17 cellular contexts compared by ENCODE assay signal in the genomic region with DNA sequence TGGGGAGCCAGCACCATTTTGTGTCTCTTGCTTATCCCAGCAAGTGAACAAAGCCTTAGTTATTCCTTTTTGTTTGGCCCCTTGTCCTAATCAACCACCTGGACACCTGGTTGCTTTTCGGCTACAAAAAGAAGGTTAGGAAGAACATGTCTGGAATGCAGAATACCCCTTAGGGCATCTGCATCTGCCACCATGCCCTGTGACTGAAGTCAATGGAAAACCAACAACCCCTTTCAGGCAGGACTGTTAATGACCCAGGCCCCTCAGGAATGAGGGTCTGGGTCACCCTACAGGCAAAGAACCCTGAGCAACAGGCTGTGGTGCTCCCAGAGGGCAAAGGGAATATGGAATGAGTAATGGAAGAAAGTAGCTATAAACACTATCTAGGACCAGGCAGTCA.
A peak's percentile ranks its signal among the peaks of the same experiment; 100 is the strongest.
DNase-seq lines count a peak whose midpoint lies in the region; ATAC-seq and TF ChIP-seq lines count a peak whose summit lies in the region.
"Had no signal": no experiment of that assay in that cellular context is flagged by ENCODE, and none has a peak within 500 bp of the region (broad histone marks: within the 10 kb centered on the region; RNA-seq: fewer than 3 reads in every experiment).

No MANE protein-coding gene starts in this region.

- no peak overlapping the region for H3K23ac ChIP-seq in mesendoderm (ENCODE audit: low read length)

- H3K27me3 ChIP-seq in PC-3 (ENCODE audit: low read length) (no peaks in the 10 kb centered on the region), mesendoderm (ENCODE audit: insufficient read depth, low read length, poor library complexity) (no peaks in the 10 kb centered on the region)
- H3K27me3 ChIP-seq: BLaER1 treated with 17β-estradiol and CSF1 and Interleukin-3, amounts not matched to agents 10 nM and 100 nM had no signal

- POLR2A ChIA-PET in PC-3 (lab: Charles Lee; ENCODE audit: unreplicated experiment) = interaction anchor here (0.5 kb wide), 1 partner anchor 10 kb away, joined by 3 read pairs; no protein-coding TSS in a partner anchor

- no peak overlapping the region for H2AFZ ChIP-seq in PC-3 (ENCODE audit: low read length)

- H3K79me2 ChIP-seq in PC-3 (ENCODE audit: low read length) (no peaks in the 10 kb centered on the region), mesendoderm (ENCODE audit: control insufficient read depth, insufficient read depth, low read length) (no peaks in the 10 kb centered on the region)

- H3K4me2 ChIP-seq in PC-3 (ENCODE audit: low read length) (peak overlapping the region; percentile 71), mesendoderm (ENCODE audit: low read length) (no peak overlapping the region)
- H3K4me2 ChIP-seq: BLaER1 treated with 17β-estradiol and CSF1 and Interleukin-3, amounts not matched to agents 10 nM and 100 nM had no signal

- H2BK120ac ChIP-seq in mesendoderm (ENCODE audit: low read depth, low read length) = no peak overlapping the region

- no peaks in the 10 kb centered on the region for H3K9me3 ChIP-seq in PC-3 (ENCODE audit: low read length)

- H3K4me1 ChIP-seq in PC-3 (ENCODE audit: insufficient read depth, low read length) (peaks cover 15% of the 10 kb centered on the region), mesendoderm (ENCODE audit: control insufficient read depth, low read depth, low read length) (no peaks in the 10 kb centered on the region)
- H3K4me1 ChIP-seq: BLaER1 treated with 17β-estradiol and CSF1 and Interleukin-3, amounts not matched to agents 10 nM and 100 nM had no signal

- no peak overlapping the region for H2AK5ac ChIP-seq in mesendoderm (ENCODE audit: low read length)

- intact Hi-C loops in PC-3 (cut with micrococcal nuclease) = loop anchor here (10.0 kb wide), 1 partner anchor 50 kb away; no protein-coding TSS in a partner anchor

- H3K79me1 ChIP-seq in mesendoderm (ENCODE audit: low read length) = no peaks in the 10 kb centered on the region

- no peak; the same call in 1 of the 2 replicates for ATAC-seq in PC-3
- ATAC-seq in HG03442 (IDR thresholded peaks at IDR 0.05; ENCODE audit: unreplicated experiment) = no peak
- ATAC-seq: HepG2 had no signal

- no peak overlapping the region for H2BK5ac ChIP-seq in mesendoderm (ENCODE audit: low read length)

- H3K4ac ChIP-seq in mesendoderm (ENCODE audit: low read depth, low read length) = no peak overlapping the region

- H3F3A ChIP-seq in PC-3 (ENCODE audit: low read length, unreplicated experiment) = no peaks in the 10 kb centered on the region

- no peaks in the 10 kb centered on the region for H4K20me1 ChIP-seq in PC-3 (ENCODE audit: low read length)
- H4K20me1 ChIP-seq: BLaER1 treated with 17β-estradiol and CSF1 and Interleukin-3, amounts not matched to agents 10 nM and 100 nM had no signal

- H2BK15ac ChIP-seq in mesendoderm (replicated peaks; ENCODE audit: low read depth) = no peak overlapping the region

- H3K36me3 ChIP-seq in PC-3 (ENCODE audit: low read depth, low read length) (no peaks in the 10 kb centered on the region), mesendoderm (ENCODE audit: control insufficient read depth, insufficient read depth, low read length) (no peaks in the 10 kb centered on the region)
- H3K36me3 ChIP-seq: BLaER1 treated with 17β-estradiol and CSF1 and Interleukin-3, amounts not matched to agents 10 nM and 100 nM had no signal

- no TSS peak for BruUV-seq in PC-3 (replicated peaks; lab: Mats Ljungman, UMichigan)

- WGBS in mesendoderm (ENCODE audit: extremely low coverage, insufficient coverage, low lambda C conversion rate) = no CpG with 5 or more reads among the region's 1 CpG

- no peak overlapping the region for H4K8ac ChIP-seq in mesendoderm (ENCODE audit: low read depth, low read length)

- H3K9me2 ChIP-seq in PC-3 (replicated peaks; ENCODE audit: low read length) = no peaks in the 10 kb centered on the region

- no peak overlapping the region for H3K56ac ChIP-seq in mesendoderm (ENCODE audit: low read length)

- H3K4me3 ChIP-seq in PC-3 (ENCODE audit: low read length) (no peak overlapping the region), mesendoderm (ENCODE audit: low read length) (no peak overlapping the region)
- H3K4me3 ChIP-seq: BLaER1 treated with 17β-estradiol and CSF1 and Interleukin-3, amounts not matched to agents 10 nM and 100 nM had no signal

- peak; percentile 3 for DNase-seq in PC-3
- peak; percentile 51 for DNase-seq in mesendoderm
- no peak for DNase-seq in HuH-7.5 (ENCODE audit: low spot score)
- DNase-seq in NCI-H1436 (lab: John Stamatoyannopoulos, UW) = no peak
- no peak for DNase-seq in DMS 273 (lab: John Stamatoyannopoulos, UW; ENCODE audit: unreplicated experiment)
- DNase-seq: 8988T; CD4-positive, CD25-positive, alpha-beta regulatory T cell; CD8-positive, alpha-beta memory T cell; COR-L47; DMS153; DMS79; GF-D8; H9 had no signal

- H3K9ac ChIP-seq in PC-3 (ENCODE audit: low read length) = peak overlapping the region; percentile 90
- no peak overlapping the region for H3K9ac ChIP-seq in mesendoderm (ENCODE audit: low read length)
- H3K9ac ChIP-seq: BLaER1 treated with 17β-estradiol and CSF1 and Interleukin-3, amounts not matched to agents 10 nM and 100 nM had no signal

- H4K5ac ChIP-seq in mesendoderm (ENCODE audit: low read length) = no peak overlapping the region

- TF ChIP-seq CTCF in C4-2B (conservative IDR thresholded peaks at IDR 0.05) (no peak), PC-3 (conservative IDR thresholded peaks at IDR 0.05; ENCODE audit: low read depth, low read length) (no peak)

- no peak overlapping the region for H3K18ac ChIP-seq in mesendoderm (ENCODE audit: low read length)

- H3K27ac ChIP-seq in C4-2B (peak overlapping the region; percentile 20), PC-3 (ENCODE audit: low read length) (peak overlapping the region; percentile 100), mesendoderm (ENCODE audit: low read depth, low read length) (no peak overlapping the region)
- H3K27ac ChIP-seq: BLaER1 treated with 17β-estradiol and CSF1 and Interleukin-3, amounts not matched to agents 10 nM and 100 nM had no signal

- CTCF ChIA-PET in PC-3 (lab: Charles Lee) = no interaction called here

Comparison
In these comparisons a context has a peak if more than half of its experiments do, and no peak if none do; other contexts are left out.
1. DNase-seq: peak in PC-3 (single experiment) and mesendoderm (single experiment); none in HuH-7.5 (single experiment), NCI-H1436 (single experiment) and DMS 273 (single experiment).